ENCODE assay signal across 21 cellular contexts in genomic region chr1:157132111-157132510, GRCh38. TPM values are rescaled to one million over a fixed set of nuclear protein-coding genes. Genes with fewer than 3 reads are reported as not detected.
DNase-seq lines count a peak whose midpoint lies in the region; ATAC-seq and TF ChIP-seq lines count a peak whose summit lies in the region.
"Had no signal": no experiment of that assay in that cellular context is flagged by ENCODE, and none has a peak within 500 bp of the region (broad histone marks: within the 10 kb centered on the region; RNA-seq: fewer than 3 reads in every experiment).

No MANE protein-coding gene starts in this region.

- no peaks in the 10 kb centered on the region for H3K27me3 Mint-ChIP-seq in Caco-2 (ENCODE audit: insufficient read depth, unreplicated experiment)
- no peaks in the 10 kb centered on the region for H3K27me3 Mint-ChIP-seq in central memory CD8-positive, alpha-beta T cell
- no peaks in the 10 kb centered on the region for H3K27me3 Mint-ChIP-seq in natural killer cell treated with Interleukin-12 subunit alpha and Interleukin-12 subunit beta and Interleukin-15 and Interleukin-18, amount 100 ng/mL, for 72 hours
- H3K27me3 Mint-ChIP-seq: activated B cell treated with CpG ODN at 0.5 μM for 24 hours had no signal

- H3K4me3 ChIP-seq in Caco-2 (ENCODE audit: low read depth, low read length) (no peak overlapping the region), lower leg skin (ENCODE audit: low read depth, poor library complexity, severe bottlenecking) (no peak overlapping the region)
- H3K4me3 ChIP-seq: adrenal gland, gastroesophageal sphincter had no signal

- H3K4me3 Mint-ChIP-seq in Caco-2 (ENCODE audit: unreplicated experiment), result no peak overlapping the region
- peak overlapping the region; percentile 11 for H3K4me3 Mint-ChIP-seq in central memory CD8-positive, alpha-beta T cell
- peak overlapping the region; percentile 97 for H3K4me3 Mint-ChIP-seq in natural killer cell treated with Interleukin-12 subunit alpha and Interleukin-12 subunit beta and Interleukin-15 and Interleukin-18, amount 100 ng/mL, for 72 hours
- H3K4me3 Mint-ChIP-seq: activated B cell treated with CpG ODN at 0.5 μM for 24 hours had no signal

- no peaks in the 10 kb centered on the region for H3K9me3 Mint-ChIP-seq in Caco-2 (ENCODE audit: unreplicated experiment)
- no peaks in the 10 kb centered on the region for H3K9me3 Mint-ChIP-seq in central memory CD8-positive, alpha-beta T cell
- H3K9me3 Mint-ChIP-seq in natural killer cell treated with Interleukin-12 subunit alpha and Interleukin-12 subunit beta and Interleukin-15 and Interleukin-18, amount 100 ng/mL, for 72 hours, result no peaks in the 10 kb centered on the region
- H3K9me3 Mint-ChIP-seq: activated B cell treated with CpG ODN at 0.5 μM for 24 hours had no signal

- no peak for TF ChIP-seq CTCF in Caco-2 (IDR thresholded peaks at IDR 0.05; ENCODE audit: insufficient read depth in 1 of 2, low read depth in 1 of 2, low read length in 1 of 2, severe bottlenecking in 1 of 2, unreplicated experiment in 1 of 2)
- TF ChIP-seq CTCF in lower leg skin (IDR thresholded peaks at IDR 0.05), result no peak

- H3K36me3 Mint-ChIP-seq in Caco-2 (ENCODE audit: insufficient read depth, unreplicated experiment), result peaks cover 64% of the 10 kb centered on the region
- peaks cover 58% of the 10 kb centered on the region for H3K36me3 Mint-ChIP-seq in central memory CD8-positive, alpha-beta T cell (ENCODE audit: insufficient read depth)
- H3K36me3 Mint-ChIP-seq in natural killer cell treated with Interleukin-12 subunit alpha and Interleukin-12 subunit beta and Interleukin-15 and Interleukin-18, amount 100 ng/mL, for 72 hours, result peaks cover 53% of the 10 kb centered on the region

- no peak for ATAC-seq in central memory CD8-positive, alpha-beta T cell (replicated peaks; ENCODE audit: extremely low read depth, poor library complexity, severe bottlenecking)
- ATAC-seq in natural killer cell treated with Interleukin-12 subunit alpha and Interleukin-12 subunit beta and Interleukin-15 and Interleukin-18, amount 100 ng/mL, for 72 hours, result no peak
- ATAC-seq: gastroesophageal sphincter, left lobe of liver had no signal

- CTCF ChIA-PET in Caco-2 (lab: Charles Lee), result interaction anchor here (1.6 to 4.9 kb wide), 2 partner anchors 24 to 41 kb away, joined by 5 to 41 read pairs; no protein-coding TSS in a partner anchor

- no peak for TF ChIP-seq POLR2A in lower leg skin (IDR thresholded peaks at IDR 0.05)

- no peaks in the 10 kb centered on the region for H3K9me3 ChIP-seq in Caco-2
- H3K9me3 ChIP-seq: adrenal gland, gastroesophageal sphincter had no signal

- peak; percentile 41 for DNase-seq in activated CD8-positive, alpha-beta memory T cell treated with anti-CD3 and anti-CD28 coated beads, Interleukin-2, amount 50 U/mL, for 48 hours
- DNase-seq in activated CD8-positive, alpha-beta memory T cell treated with anti-CD3 and anti-CD28 coated beads, Interleukin-2, amount 50 U/mL, for 4 hours, result no peak
- DNase-seq in Caco-2 (no peak), lower leg skin (ENCODE audit: low spot score in 2 of 2) (no peak), globus pallidus (ENCODE audit: low spot score) (no peak), superior temporal gyrus (ENCODE audit: extremely low spot score) (no peak)
- DNase-seq in central memory CD8-positive, alpha-beta T cell (ENCODE audit: low spot score in 2 of 2), result no peak
- DNase-seq in natural killer cell treated with Interleukin-12 subunit alpha and Interleukin-12 subunit beta and Interleukin-15 and Interleukin-18, amount 100 ng/mL, for 72 hours (ENCODE audit: low spot score), result no peak
- DNase-seq: activated B cell treated with CpG ODN at 0.5 μM for 24 hours; adrenal gland; dermis blood vessel endothelial cell; H7; NCI-H524 treated with DMSO at 0.1 percent for 48 hours; nucleus accumbens; Right ventricle myocardium superior; stimulated activated CD4-positive, alpha-beta T cell treated with anti-CD3 and anti-CD28 coated beads, Interleukin-12 subunit alpha, Interleukin-12 subunit beta, amount 100 ng/mL, for 4 hours had no signal

- peaks cover 2% of the 10 kb centered on the region for H3K36me3 ChIP-seq in Caco-2 (ENCODE audit: control insufficient read depth, insufficient read depth, low read length)

- WGBS in lower leg skin, 2 donors, result 61% methylated on average over 5 of the region's 5 CpGs

- H3K4me1 ChIP-seq in Caco-2, result peaks cover 63% of the 10 kb centered on the region

- BruUV-seq in Caco-2 (replicated peaks; lab: Mats Ljungman, UMichigan), result no TSS peak

- intact Hi-C loops in Caco-2 (cut with micrococcal nuclease; ENCODE audit: unreplicated experiment), result no loop called here
- intact Hi-C loops in lower leg skin (cut with DNase I; ENCODE audit: low total_unique reads), result no loop called here

- peak overlapping the region; percentile 4 for H3K27ac Mint-ChIP-seq in Caco-2 (ENCODE audit: unreplicated experiment)
- H3K27ac Mint-ChIP-seq in central memory CD8-positive, alpha-beta T cell (ENCODE audit: low read depth), result peak overlapping the region; percentile 66
- peak overlapping the region; percentile 93 to 96 for H3K27ac Mint-ChIP-seq in natural killer cell treated with Interleukin-12 subunit alpha and Interleukin-12 subunit beta and Interleukin-15 and Interleukin-18, amount 100 ng/mL, for 72 hours
- H3K27ac Mint-ChIP-seq: activated B cell treated with CpG ODN at 0.5 μM for 24 hours had no signal

- no peaks in the 10 kb centered on the region for H3K27me3 ChIP-seq in Caco-2 (replicated peaks; ENCODE audit: control insufficient read depth, insufficient read depth, low read length)
- H3K27me3 ChIP-seq: adrenal gland, gastroesophageal sphincter had no signal

- POLR2A ChIA-PET in Caco-2 (lab: Charles Lee), result interaction anchor here (0.6 kb wide), 1 partner anchor 23 kb away, joined by 3 read pairs; no protein-coding TSS in a partner anchor

- peaks cover 43% of the 10 kb centered on the region for H3K4me1 Mint-ChIP-seq in Caco-2 (ENCODE audit: low read depth, unreplicated experiment)
- H3K4me1 Mint-ChIP-seq in central memory CD8-positive, alpha-beta T cell, result peaks cover 59% of the 10 kb centered on the region
- H3K4me1 Mint-ChIP-seq in natural killer cell treated with Interleukin-12 subunit alpha and Interleukin-12 subunit beta and Interleukin-15 and Interleukin-18, amount 100 ng/mL, for 72 hours (ENCODE audit: low read depth in 2 of 2), result peaks cover 51 to 59% of the 10 kb centered on the region in 2 donors

RNA-seq across cellular contexts. Expression of gene ETV3, which starts 6.1 kb away (rescaled TPM):
- total RNA-seq in Caco-2 (2022), result 25.8 and 27.5 TPM in 2 replicates
- total RNA-seq in natural killer cell treated with Interleukin-12 subunit alpha and Interleukin-12 subunit beta and Interleukin-15 and Interleukin-18, amount 100 ng/mL, for 72 hours, result 10 to 100 TPM; 45.8 to 63.0 TPM
- total RNA-seq in lower leg skin, result 100 to 1,000 TPM in 1 of 4 donors, 10 to 100 TPM in 3; 81.2 to 117 (median 91.0) TPM

RNA-seq across cellular contexts. Expression of gene ETV3L, which starts 32.5 kb away (rescaled TPM):
- total RNA-seq in Caco-2 (2022) (not detected in 2 replicates), lower leg skin (not detected)
- total RNA-seq in natural killer cell treated with Interleukin-12 subunit alpha and Interleukin-12 subunit beta and Interleukin-15 and Interleukin-18, amount 100 ng/mL, for 72 hours, result 1 to 10 TPM; 1.7 to 3.6 TPM
- total RNA-seq: activated B cell treated with CpG ODN at 0.5 μM for 24 hours, adrenal gland, bronchial epithelial cell, dermis blood vessel endothelial cell, gastroesophageal sphincter, left lobe of liver, LHCN-M2, Right ventricle myocardium superior, temporal lobe had no signal

Comparison
In these comparisons a context has a peak if more than half of its experiments do, and no peak if none do; other contexts are left out.
1. H3K27ac Mint-ChIP-seq: peak in every context shown above with its lines; median percentile 94 in natural killer cell treated with Interleukin-12 subunit alpha and Interleukin-12 subunit beta and Interleukin-15 and Interleukin-18, amount 100 ng/mL, for 72 hours; 66 in central memory CD8-positive, alpha-beta T cell; 4 in Caco-2.